8 cellular contexts compared by ENCODE assay signal in genomic region chr19:55080121-55080914, GRCh38. TPM values are rescaled to one million over a fixed set of nuclear protein-coding genes. Genes with fewer than 3 reads are reported as not detected.
DNase-seq lines count a peak whose midpoint lies in the region; ATAC-seq and TF ChIP-seq lines count a peak whose summit lies in the region.

No MANE protein-coding gene starts in this region.

- H3K27me3 ChIP-seq in IMR-90 (ENCODE audit: control insufficient read depth, insufficient read depth, low read length) (peaks cover 63% of the 10 kb centered on the region), Peyer's patch (peaks cover 0 to 7% of the 10 kb centered on the region in 2 donors), psoas muscle (ENCODE audit: insufficient read depth in 3 of 3, low read length in 2 of 3) (peaks cover 0 to 82% (median 35%) of the 10 kb centered on the region in 3 donors)

- ATAC-seq in IMR-90 (ENCODE audit: low read depth) (peak; percentile 79), psoas muscle (peak; percentile 71 to 81 (median 77)), HG03378 (IDR thresholded peaks at IDR 0.05; ENCODE audit: unreplicated experiment) (no peak)

- TF ChIP-seq POLR2A in IMR-90 (IDR thresholded peaks at IDR 0.05; ENCODE audit: low read depth, low read length), result no peak
- peak in 1 of 2 donors; percentile 37 for TF ChIP-seq POLR2A in Peyer's patch (IDR thresholded peaks at IDR 0.05)

- peaks cover 4% of the 10 kb centered on the region for H3K4me1 Mint-ChIP-seq in glutamatergic neuron (ENCODE audit: low read depth, unreplicated experiment)

- BruUV-seq in IMR-90 (replicated peaks; lab: Mats Ljungman, UMichigan), result no TSS peak

- peak overlapping the region; percentile 75; the same call in 1 of the 2 replicates for H3K23ac ChIP-seq in IMR-90 (ENCODE audit: low read depth, low read length)

- H3K36me3 ChIP-seq in IMR-90 (ENCODE audit: control insufficient read depth, insufficient read depth, low read length), result no peaks in the 10 kb centered on the region
- no peaks in the 10 kb centered on the region for H3K36me3 ChIP-seq in Peyer's patch
- H3K36me3 ChIP-seq in psoas muscle (ENCODE audit: insufficient read depth in 1 of 2, low read depth in 1 of 2), result no peaks in the 10 kb centered on the region

- H3K4ac ChIP-seq in IMR-90 (ENCODE audit: low read depth, low read length), result peak overlapping the region; percentile 77

- 0 out of 2 replicates have a peak overlapping the region, but pooled peaks have one; percentile 23 for H2BK120ac ChIP-seq in IMR-90 (ENCODE audit: low read depth, low read length)

- in situ Hi-C loops in IMR-90 (cut with MboI; ENCODE audit: low sequenced_read_pairs), result no loop called here

- H4K20me1 ChIP-seq in IMR-90 (ENCODE audit: insufficient read depth, low read length), result peaks cover 3% of the 10 kb centered on the region; the same call in 1 of the 2 replicates

- dilution Hi-C loops in IMR-90 (cut with HindIII; ENCODE audit: low sequenced_read_pairs, unreplicated experiment), result no loop called here

- H4K91ac ChIP-seq in IMR-90 (ENCODE audit: insufficient read depth, low read depth, low read length), result peak overlapping the region; percentile 46; the same call in 1 of the 2 replicates

- H4K5ac ChIP-seq in IMR-90 (ENCODE audit: low read depth, low read length), result peak overlapping the region; percentile 52; the same call in 1 of the 2 replicates

- no peak overlapping the region for H3K14ac ChIP-seq in IMR-90 (replicated peaks; ENCODE audit: low read depth, low read length)

- intact Hi-C loops in IMR-90 (cut with micrococcal nuclease) (loop anchor here (10.0 kb wide), 1 partner anchor 616 kb away; the partner anchor contains the start of gene LENG9), psoas muscle (cut with DNase I) (no loop called here)

- H3K36me3 Mint-ChIP-seq in glutamatergic neuron (ENCODE audit: unreplicated experiment), result peaks cover 12% of the 10 kb centered on the region

- peaks cover 10% of the 10 kb centered on the region; the same call in 1 of the 2 replicates for H3K4me1 ChIP-seq in IMR-90 (ENCODE audit: control insufficient read depth, insufficient read depth, low read length)
- H3K4me1 ChIP-seq in Peyer's patch, result peaks cover 0 to 24% (median 9%) of the 10 kb centered on the region in 4 donors
- peaks cover 17% of the 10 kb centered on the region for H3K4me1 ChIP-seq in psoas muscle

- peak overlapping the region; percentile 94 for H2AFZ ChIP-seq in IMR-90 (replicated peaks; ENCODE audit: low read length, poor library complexity)

- H3K4me3 Mint-ChIP-seq in glutamatergic neuron (ENCODE audit: unreplicated experiment), result peak overlapping the region; percentile 92

- H3K27ac ChIP-seq in IMR-90 (ENCODE audit: insufficient read depth, low read length) (no peak overlapping the region; the same call in 1 of the 2 replicates), Peyer's patch (peak overlapping the region in 3 of 4 donors; percentile 64 to 89 (median 71)), psoas muscle (no peak overlapping the region)

- H4K8ac ChIP-seq in IMR-90 (ENCODE audit: low read depth in 2 of 2, low read length in 2 of 2), result peak overlapping the region; percentile 62 to 80; a peak in 3 of 4 replicates

- H3K79me1 ChIP-seq in IMR-90 (ENCODE audit: low read depth in 1 of 2, low read length in 2 of 2), result no peaks in the 10 kb centered on the region

- H3K9ac ChIP-seq in IMR-90 (ENCODE audit: low read depth, low read length), result no peak overlapping the region

- peak overlapping the region; percentile 96 for H3K4me2 ChIP-seq in IMR-90 (ENCODE audit: low read depth, low read length)

- no peak overlapping the region for H3K56ac ChIP-seq in IMR-90 (ENCODE audit: extremely low read depth, insufficient read depth, low read length)

- no peak for TF ChIP-seq CTCF in IMR-90 (conservative IDR thresholded peaks at IDR 0.05; ENCODE audit: low read depth, low read length)
- TF ChIP-seq CTCF in Peyer's patch (IDR thresholded peaks at IDR 0.05), result no peak
- no peak for TF ChIP-seq CTCF in glutamatergic neuron (IDR thresholded peaks at IDR 0.05; ENCODE audit: partially characterized antibody, unreplicated experiment)
- no peak for TF ChIP-seq CTCF in psoas muscle (IDR thresholded peaks at IDR 0.05)

- H3K27me3 Mint-ChIP-seq in glutamatergic neuron (ENCODE audit: unreplicated experiment), result peaks cover 36% of the 10 kb centered on the region

- H2BK20ac ChIP-seq in IMR-90 (ENCODE audit: low read depth, low read length), result 0 out of 2 replicates have a peak overlapping the region, but pooled peaks have one; percentile 3

- 3% methylated on average over 17 of the region's 55 CpGs; no CpG with 5 or more reads in 1 of the 2 experiments for WGBS in IMR-90 (ENCODE audit: extremely low coverage in 2 of 2, insufficient read length in 1 of 2), 2 experiments
- 2 to 4% (median 3%) methylated on average over 53 to 55 of the region's 55 CpGs for WGBS in psoas muscle, 3 donors

- CTCF ChIA-PET in IMR-90 (lab: Yijun Ruan, JAX), result interaction anchor here (0.6 kb wide), 1 partner anchor 79 kb away, joined by 3 read pairs; no protein-coding TSS in a partner anchor

- H3K27ac Mint-ChIP-seq in glutamatergic neuron (ENCODE audit: unreplicated experiment), result peak overlapping the region; percentile 59

- peak overlapping the region; percentile 71; the same call in 1 of the 3 replicates for H2BK15ac ChIP-seq in IMR-90 (ENCODE audit: low read depth, low read length)

- H3K18ac ChIP-seq in IMR-90 (ENCODE audit: low read depth, low read length), result no peak overlapping the region

- peaks cover 23% of the 10 kb centered on the region for H3K9me3 Mint-ChIP-seq in glutamatergic neuron (ENCODE audit: unreplicated experiment)

- TF ChIP-seq RAD21 in IMR-90 (IDR thresholded peaks at IDR 0.05; ENCODE audit: low read length), result no peak

- H2AK5ac ChIP-seq in IMR-90 (ENCODE audit: low read depth, low read length), result peak overlapping the region; percentile 83

- H3K4me3 ChIP-seq in IMR-90 (ENCODE audit: insufficient read depth, low read depth, low read length) (peak overlapping the region; percentile 91; the same call in 1 of the 2 replicates), Peyer's patch (peak overlapping the region; percentile 37 to 62 (median 60)), psoas muscle (peak overlapping the region; percentile 66)

- DNase-seq in DMS 273 (lab: John Stamatoyannopoulos, UW; ENCODE audit: unreplicated experiment) (peak; percentile 92), IMR-90 (peak; percentile 55), Peyer's patch (peak; percentile 48 to 94 (median 90)), activated gamma-delta T cell (lab: John Stamatoyannopoulos, UW) (peak; percentile 33), glutamatergic neuron (peak; percentile 81), psoas muscle (peak; percentile 60 to 80), GOT3 (lab: John Stamatoyannopoulos, UW) (no peak)

- H3K9me3 ChIP-seq in IMR-90 (ENCODE audit: control insufficient read depth, insufficient read depth, low read length), result peaks cover 7% of the 10 kb centered on the region; the same call in 1 of the 2 replicates
- peaks cover 0 to 21% (median 0%) of the 10 kb centered on the region in 4 donors for H3K9me3 ChIP-seq in Peyer's patch
- no peaks in the 10 kb centered on the region for H3K9me3 ChIP-seq in psoas muscle

- H2AK9ac ChIP-seq in IMR-90 (replicated peaks; ENCODE audit: low read depth, low read length, poor library complexity), result peak overlapping the region; percentile 82

- H2BK5ac ChIP-seq in IMR-90 (ENCODE audit: low read depth, low read length, poor library complexity, severe bottlenecking), result no peak overlapping the region

- H3K9me1 ChIP-seq in IMR-90 (ENCODE audit: insufficient read depth, low read length), result peaks cover 4% of the 10 kb centered on the region; the same call in 1 of the 2 replicates

- POLR2A ChIA-PET in IMR-90 (lab: Charles Lee; ENCODE audit: unreplicated experiment), result no interaction called here

TF ChIP-seq in IMR-90, 13 proteins besides CTCF, POLR2A, EP300 and RAD21 (continues in another document):
- no peak for TF ChIP-seq NFE2L2 (IDR thresholded peaks at IDR 0.05; ENCODE audit: low read depth, low read length)
- TF ChIP-seq SMC3 (IDR thresholded peaks at IDR 0.05; ENCODE audit: low read depth, low read length), result no peak
- TF ChIP-seq MAFK (IDR thresholded peaks at IDR 0.05; ENCODE audit: low read depth, low read length), result no peak

RNA-seq across cellular contexts. Expression of gene EPS8L1, which starts 4.6 kb away (rescaled TPM):
- total RNA-seq in IMR-90 (2012; rRNA removed) (0.90 and 1.9 TPM in 2 replicates), Peyer's patch (10 to 100 TPM in 3 of 4 donors, 1 to 10 TPM in 1; 5.0 to 43.8 (median 23.1) TPM), glutamatergic neuron (ENCODE audit: unreplicated experiment) (114 TPM), psoas muscle (1 to 10 TPM in 2 of 4 donors, under 1 TPM in 2; 0.53 to 2.5 (median 0.93) TPM)
- polyA plus RNA-seq in IMR-90 (2012; rRNA removed) (2.9 and 3.1 TPM in 2 replicates), psoas muscle (1 to 10 TPM in 2 of 3 donors, under 1 TPM in 1; 0.97 to 1.9 (median 1.4) TPM)
- 2.5 and 8.1 TPM in 2 replicates for polyA plus RNA-seq in IMR-90 (2012; cell fraction: cytosol; rRNA removed)
- polyA plus RNA-seq in IMR-90 (2012; cell fraction: nucleus; rRNA removed; ENCODE audit: low replicate concordance), result 6.8 and 7.4 TPM in 2 replicates

RNA-seq across cellular contexts. Expression of gene RDH13, which starts 17.4 kb away (rescaled TPM):
- 7.5 and 8.3 TPM in 2 replicates for total RNA-seq in IMR-90 (2012; rRNA removed)
- polyA plus RNA-seq in IMR-90 (2012; rRNA removed), result 6.9 and 7.8 TPM in 2 replicates
- polyA plus RNA-seq in IMR-90 (2012; cell fraction: cytosol; rRNA removed), result 4.2 and 7.7 TPM in 2 replicates
- 14.8 and 17.0 TPM in 2 replicates for polyA plus RNA-seq in IMR-90 (2012; cell fraction: nucleus; rRNA removed; ENCODE audit: low replicate concordance)
- 10 to 100 TPM; 21.5 to 84.2 (median 49.0) TPM for total RNA-seq in Peyer's patch
- total RNA-seq in glutamatergic neuron (ENCODE audit: unreplicated experiment), result 17.9 TPM
- 10 to 100 TPM in 3 of 4 donors, 1 to 10 TPM in 1; 4.5 to 18.0 (median 12.9) TPM for total RNA-seq in psoas muscle
- 10 to 100 TPM; 11.5 to 15.1 (median 13.1) TPM for polyA plus RNA-seq in psoas muscle

RNA-seq across cellular contexts. Expression of gene PPP1R12C, which starts 37.1 kb away (rescaled TPM):
- total RNA-seq in IMR-90 (2012; rRNA removed), result 21.1 and 21.5 TPM in 2 replicates
- 81.4 and 104 TPM in 2 replicates for polyA plus RNA-seq in IMR-90 (2012; rRNA removed)
- polyA plus RNA-seq in IMR-90 (2012; cell fraction: cytosol; rRNA removed), result 43.7 and 62.1 TPM in 2 replicates
- 542 and 869 TPM in 2 replicates for polyA plus RNA-seq in IMR-90 (2012; cell fraction: nucleus; rRNA removed; ENCODE audit: low replicate concordance)
- 100 to 1,000 TPM; 113 to 512 (median 193) TPM for total RNA-seq in Peyer's patch
- total RNA-seq in glutamatergic neuron (ENCODE audit: unreplicated experiment), result 150 TPM
- 10 to 100 TPM; 20.5 to 35.3 (median 24.8) TPM for total RNA-seq in psoas muscle
- polyA plus RNA-seq in psoas muscle, result 10 to 100 TPM; 28.5 to 59.1 (median 44.4) TPM

RNA-seq across cellular contexts. Expression of gene GP6, which starts 42.3 kb away (rescaled TPM):
- total RNA-seq in IMR-90 (2012; rRNA removed) (not detected in 2 replicates), Peyer's patch (under 1 TPM in 1 of 4 donors, not detected in 3; 0.57 TPM), glutamatergic neuron (ENCODE audit: unreplicated experiment) (0.42 TPM), psoas muscle (under 1 TPM in 2 of 4 donors, not detected in 2; 0.18 to 0.28 TPM)
- polyA plus RNA-seq in IMR-90 (2012; rRNA removed) (0.03 TPM in 1 of 2 replicates, not detected in the other), psoas muscle (under 1 TPM; 0.09 to 0.38 (median 0.10) TPM)
- polyA plus RNA-seq in IMR-90 (2012; cell fraction: cytosol; rRNA removed), result not detected in 2 replicates
- 0.05 and 0.07 TPM in 2 replicates for polyA plus RNA-seq in IMR-90 (2012; cell fraction: nucleus; rRNA removed; ENCODE audit: low replicate concordance)

Comparison
In these comparisons a context has a peak if more than half of its experiments do, and no peak if none do; other contexts are left out.
1. H3K27ac ChIP-seq: peak in Peyer's patch (3 of 4); none in IMR-90 (single experiment) and psoas muscle (single experiment).
2. Peak in every context shown above with its lines, with median percentiles within 50 percentile points of each other: H3K4me3 ChIP-seq.